1 cellular context compared by ENCODE assay signal in genomic region chr1:95179205-95180001, GRCh38.
TF ChIP-seq lines count a peak whose summit lies in the region.

No MANE protein-coding gene starts in this region.

TF ChIP-seq in K562, 482 proteins besides CTCF, POLR2A, EP300 and RAD21 (continued from another document and continues in another):
- TF ChIP-seq, protein P1, sequence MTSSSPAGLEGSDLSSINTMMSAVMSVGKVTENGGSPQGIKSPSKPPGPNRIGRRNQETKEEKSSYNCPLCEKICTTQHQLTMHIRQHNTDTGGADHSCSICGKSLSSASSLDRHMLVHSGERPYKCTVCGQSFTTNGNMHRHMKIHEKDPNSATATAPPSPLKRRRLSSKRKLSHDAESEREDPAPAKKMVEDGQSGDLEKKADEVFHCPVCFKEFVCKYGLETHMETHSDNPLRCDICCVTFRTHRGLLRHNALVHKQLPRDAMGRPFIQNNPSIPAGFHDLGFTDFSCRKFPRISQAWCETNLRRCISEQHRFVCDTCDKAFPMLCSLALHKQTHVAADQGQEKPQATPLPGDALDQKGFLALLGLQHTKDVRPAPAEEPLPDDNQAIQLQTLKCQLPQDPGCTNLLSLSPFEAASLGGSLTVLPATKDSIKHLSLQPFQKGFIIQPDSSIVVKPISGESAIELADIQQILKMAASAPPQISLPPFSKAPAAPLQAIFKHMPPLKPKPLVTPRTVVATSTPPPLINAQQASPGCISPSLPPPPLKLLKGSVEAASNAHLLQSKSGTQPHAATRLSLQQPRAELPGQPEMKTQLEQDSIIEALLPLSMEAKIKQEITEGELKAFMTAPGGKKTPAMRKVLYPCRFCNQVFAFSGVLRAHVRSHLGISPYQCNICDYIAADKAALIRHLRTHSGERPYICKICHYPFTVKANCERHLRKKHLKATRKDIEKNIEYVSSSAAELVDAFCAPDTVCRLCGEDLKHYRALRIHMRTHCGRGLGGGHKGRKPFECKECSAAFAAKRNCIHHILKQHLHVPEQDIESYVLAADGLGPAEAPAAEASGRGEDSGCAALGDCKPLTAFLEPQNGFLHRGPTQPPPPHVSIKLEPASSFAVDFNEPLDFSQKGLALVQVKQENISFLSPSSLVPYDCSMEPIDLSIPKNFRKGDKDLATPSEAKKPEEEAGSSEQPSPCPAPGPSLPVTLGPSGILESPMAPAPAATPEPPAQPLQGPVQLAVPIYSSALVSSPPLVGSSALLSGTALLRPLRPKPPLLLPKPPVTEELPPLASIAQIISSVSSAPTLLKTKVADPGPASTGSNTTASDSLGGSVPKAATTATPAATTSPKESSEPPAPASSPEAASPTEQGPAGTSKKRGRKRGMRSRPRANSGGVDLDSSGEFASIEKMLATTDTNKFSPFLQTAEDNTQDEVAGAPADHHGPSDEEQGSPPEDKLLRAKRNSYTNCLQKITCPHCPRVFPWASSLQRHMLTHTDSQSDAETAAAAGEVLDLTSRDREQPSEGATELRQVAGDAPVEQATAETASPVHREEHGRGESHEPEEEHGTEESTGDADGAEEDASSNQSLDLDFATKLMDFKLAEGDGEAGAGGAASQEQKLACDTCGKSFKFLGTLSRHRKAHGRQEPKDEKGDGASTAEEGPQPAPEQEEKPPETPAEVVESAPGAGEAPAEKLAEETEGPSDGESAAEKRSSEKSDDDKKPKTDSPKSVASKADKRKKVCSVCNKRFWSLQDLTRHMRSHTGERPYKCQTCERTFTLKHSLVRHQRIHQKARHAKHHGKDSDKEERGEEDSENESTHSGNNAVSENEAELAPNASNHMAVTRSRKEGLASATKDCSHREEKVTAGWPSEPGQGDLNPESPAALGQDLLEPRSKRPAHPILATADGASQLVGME (CRISPR knock-in tag; IDR thresholded peaks at IDR 0.05), result no peak
- TF ChIP-seq, protein P2, sequence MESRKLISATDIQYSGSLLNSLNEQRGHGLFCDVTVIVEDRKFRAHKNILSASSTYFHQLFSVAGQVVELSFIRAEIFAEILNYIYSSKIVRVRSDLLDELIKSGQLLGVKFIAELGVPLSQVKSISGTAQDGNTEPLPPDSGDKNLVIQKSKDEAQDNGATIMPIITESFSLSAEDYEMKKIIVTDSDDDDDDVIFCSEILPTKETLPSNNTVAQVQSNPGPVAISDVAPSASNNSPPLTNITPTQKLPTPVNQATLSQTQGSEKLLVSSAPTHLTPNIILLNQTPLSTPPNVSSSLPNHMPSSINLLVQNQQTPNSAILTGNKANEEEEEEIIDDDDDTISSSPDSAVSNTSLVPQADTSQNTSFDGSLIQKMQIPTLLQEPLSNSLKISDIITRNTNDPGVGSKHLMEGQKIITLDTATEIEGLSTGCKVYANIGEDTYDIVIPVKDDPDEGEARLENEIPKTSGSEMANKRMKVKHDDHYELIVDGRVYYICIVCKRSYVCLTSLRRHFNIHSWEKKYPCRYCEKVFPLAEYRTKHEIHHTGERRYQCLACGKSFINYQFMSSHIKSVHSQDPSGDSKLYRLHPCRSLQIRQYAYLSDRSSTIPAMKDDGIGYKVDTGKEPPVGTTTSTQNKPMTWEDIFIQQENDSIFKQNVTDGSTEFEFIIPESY (CRISPR knock-in tag; IDR thresholded peaks at IDR 0.05), result no peak
- TF ChIP-seq ZNF77 (CRISPR knock-in tag; IDR thresholded peaks at IDR 0.05) (no peak), ETS1 (conservative IDR thresholded peaks at IDR 0.05; ENCODE audit: control insufficient read depth, low read depth, low read length) (no peak), FOXM1 (IDR thresholded peaks at IDR 0.05; ENCODE audit: low read depth) (peak; percentile 77), FOXM1 (CRISPR knock-in tag; IDR thresholded peaks at IDR 0.05; ENCODE audit: low read depth) (no peak), NCOA1 (IDR thresholded peaks at IDR 0.05; ENCODE audit: low read depth) (0 out of 2 replicates have a peak, but pooled peaks have one; percentile 48), TBL1XR1 (IDR thresholded peaks at IDR 0.05; ENCODE audit: low read length in 2 of 2) (no peak; a peak in 1 of 4 replicates), MEIS2 (IDR thresholded peaks at IDR 0.05; ENCODE audit: partially characterized antibody) (peak; percentile 96), CBFA2T2 (conservative IDR thresholded peaks at IDR 0.05) (peak; percentile 91), ZC3H4 (CRISPR knock-in tag; IDR thresholded peaks at IDR 0.05; ENCODE audit: borderline replicate concordance) (no peak), ZFPM2 (CRISPR knock-in tag; IDR thresholded peaks at IDR 0.05) (no peak), ZEB2 (IDR thresholded peaks at IDR 0.05) (peak; percentile 48; the same call in 1 of the 2 replicates), CXXC5 (CRISPR knock-in tag; IDR thresholded peaks at IDR 0.05) (peak; percentile 51), TAF9B (IDR thresholded peaks at IDR 0.05; ENCODE audit: partially characterized antibody) (no peak), ZNF395 (CRISPR knock-in tag; IDR thresholded peaks at IDR 0.05) (no peak), STAG1 (CRISPR knock-in tag; IDR thresholded peaks at IDR 0.05; ENCODE audit: borderline replicate concordance) (no peak), BRD4 (IDR thresholded peaks at IDR 0.05) (no peak), HNRNPL (IDR thresholded peaks at IDR 0.05; ENCODE audit: low read depth, low read length) (no peak), NR2C1 (IDR thresholded peaks at IDR 0.05) (no peak), NR2C1 (tag; IDR thresholded peaks at IDR 0.05) (no peak), ZNF263 (CRISPR knock-in tag; IDR thresholded peaks at IDR 0.05; ENCODE audit: borderline replicate concordance) (no peak), ATF1 (CRISPR knock-in tag; IDR thresholded peaks at IDR 0.05) (no peak), ATF1 (tag; IDR thresholded peaks at IDR 0.05) (no peak; the same call in 1 of the 2 replicates), TCF7 (IDR thresholded peaks at IDR 0.05; ENCODE audit: borderline replicate concordance) (no peak), ZNF224 (CRISPR knock-in tag; IDR thresholded peaks at IDR 0.05) (no peak), EGR1 (conservative IDR thresholded peaks at IDR 0.05) (no peak), GABPA (tag; conservative IDR thresholded peaks at IDR 0.05; ENCODE audit: low read depth) (no peak), RBM25 (IDR thresholded peaks at IDR 0.05; ENCODE audit: low read depth, low read length, severe bottlenecking) (no peak)
- TF ChIP-seq, protein P3, sequence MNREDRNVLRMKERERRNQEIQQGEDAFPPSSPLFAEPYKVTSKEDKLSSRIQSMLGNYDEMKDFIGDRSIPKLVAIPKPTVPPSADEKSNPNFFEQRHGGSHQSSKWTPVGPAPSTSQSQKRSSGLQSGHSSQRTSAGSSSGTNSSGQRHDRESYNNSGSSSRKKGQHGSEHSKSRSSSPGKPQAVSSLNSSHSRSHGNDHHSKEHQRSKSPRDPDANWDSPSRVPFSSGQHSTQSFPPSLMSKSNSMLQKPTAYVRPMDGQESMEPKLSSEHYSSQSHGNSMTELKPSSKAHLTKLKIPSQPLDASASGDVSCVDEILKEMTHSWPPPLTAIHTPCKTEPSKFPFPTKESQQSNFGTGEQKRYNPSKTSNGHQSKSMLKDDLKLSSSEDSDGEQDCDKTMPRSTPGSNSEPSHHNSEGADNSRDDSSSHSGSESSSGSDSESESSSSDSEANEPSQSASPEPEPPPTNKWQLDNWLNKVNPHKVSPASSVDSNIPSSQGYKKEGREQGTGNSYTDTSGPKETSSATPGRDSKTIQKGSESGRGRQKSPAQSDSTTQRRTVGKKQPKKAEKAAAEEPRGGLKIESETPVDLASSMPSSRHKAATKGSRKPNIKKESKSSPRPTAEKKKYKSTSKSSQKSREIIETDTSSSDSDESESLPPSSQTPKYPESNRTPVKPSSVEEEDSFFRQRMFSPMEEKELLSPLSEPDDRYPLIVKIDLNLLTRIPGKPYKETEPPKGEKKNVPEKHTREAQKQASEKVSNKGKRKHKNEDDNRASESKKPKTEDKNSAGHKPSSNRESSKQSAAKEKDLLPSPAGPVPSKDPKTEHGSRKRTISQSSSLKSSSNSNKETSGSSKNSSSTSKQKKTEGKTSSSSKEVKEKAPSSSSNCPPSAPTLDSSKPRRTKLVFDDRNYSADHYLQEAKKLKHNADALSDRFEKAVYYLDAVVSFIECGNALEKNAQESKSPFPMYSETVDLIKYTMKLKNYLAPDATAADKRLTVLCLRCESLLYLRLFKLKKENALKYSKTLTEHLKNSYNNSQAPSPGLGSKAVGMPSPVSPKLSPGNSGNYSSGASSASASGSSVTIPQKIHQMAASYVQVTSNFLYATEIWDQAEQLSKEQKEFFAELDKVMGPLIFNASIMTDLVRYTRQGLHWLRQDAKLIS (CRISPR knock-in tag; IDR thresholded peaks at IDR 0.05), result no peak
- TF ChIP-seq, protein P4, sequence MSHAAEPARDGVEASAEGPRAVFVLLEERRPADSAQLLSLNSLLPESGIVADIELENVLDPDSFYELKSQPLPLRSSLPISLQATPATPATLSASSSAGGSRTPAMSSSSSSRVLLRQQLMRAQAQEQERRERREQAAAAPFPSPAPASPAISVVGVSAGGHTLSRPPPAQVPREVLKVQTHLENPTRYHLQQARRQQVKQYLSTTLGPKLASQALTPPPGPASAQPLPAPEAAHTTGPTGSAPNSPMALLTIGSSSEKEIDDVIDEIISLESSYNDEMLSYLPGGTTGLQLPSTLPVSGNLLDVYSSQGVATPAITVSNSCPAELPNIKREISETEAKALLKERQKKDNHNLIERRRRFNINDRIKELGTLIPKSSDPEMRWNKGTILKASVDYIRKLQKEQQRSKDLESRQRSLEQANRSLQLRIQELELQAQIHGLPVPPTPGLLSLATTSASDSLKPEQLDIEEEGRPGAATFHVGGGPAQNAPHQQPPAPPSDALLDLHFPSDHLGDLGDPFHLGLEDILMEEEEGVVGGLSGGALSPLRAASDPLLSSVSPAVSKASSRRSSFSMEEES (CRISPR knock-in tag; IDR thresholded peaks at IDR 0.05), result no peak
- TF ChIP-seq, protein P5, sequence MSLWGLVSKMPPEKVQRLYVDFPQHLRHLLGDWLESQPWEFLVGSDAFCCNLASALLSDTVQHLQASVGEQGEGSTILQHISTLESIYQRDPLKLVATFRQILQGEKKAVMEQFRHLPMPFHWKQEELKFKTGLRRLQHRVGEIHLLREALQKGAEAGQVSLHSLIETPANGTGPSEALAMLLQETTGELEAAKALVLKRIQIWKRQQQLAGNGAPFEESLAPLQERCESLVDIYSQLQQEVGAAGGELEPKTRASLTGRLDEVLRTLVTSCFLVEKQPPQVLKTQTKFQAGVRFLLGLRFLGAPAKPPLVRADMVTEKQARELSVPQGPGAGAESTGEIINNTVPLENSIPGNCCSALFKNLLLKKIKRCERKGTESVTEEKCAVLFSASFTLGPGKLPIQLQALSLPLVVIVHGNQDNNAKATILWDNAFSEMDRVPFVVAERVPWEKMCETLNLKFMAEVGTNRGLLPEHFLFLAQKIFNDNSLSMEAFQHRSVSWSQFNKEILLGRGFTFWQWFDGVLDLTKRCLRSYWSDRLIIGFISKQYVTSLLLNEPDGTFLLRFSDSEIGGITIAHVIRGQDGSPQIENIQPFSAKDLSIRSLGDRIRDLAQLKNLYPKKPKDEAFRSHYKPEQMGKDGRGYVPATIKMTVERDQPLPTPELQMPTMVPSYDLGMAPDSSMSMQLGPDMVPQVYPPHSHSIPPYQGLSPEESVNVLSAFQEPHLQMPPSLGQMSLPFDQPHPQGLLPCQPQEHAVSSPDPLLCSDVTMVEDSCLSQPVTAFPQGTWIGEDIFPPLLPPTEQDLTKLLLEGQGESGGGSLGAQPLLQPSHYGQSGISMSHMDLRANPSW (CRISPR knock-in tag; IDR thresholded peaks at IDR 0.05), result no peak
- TF ChIP-seq, protein P6, sequence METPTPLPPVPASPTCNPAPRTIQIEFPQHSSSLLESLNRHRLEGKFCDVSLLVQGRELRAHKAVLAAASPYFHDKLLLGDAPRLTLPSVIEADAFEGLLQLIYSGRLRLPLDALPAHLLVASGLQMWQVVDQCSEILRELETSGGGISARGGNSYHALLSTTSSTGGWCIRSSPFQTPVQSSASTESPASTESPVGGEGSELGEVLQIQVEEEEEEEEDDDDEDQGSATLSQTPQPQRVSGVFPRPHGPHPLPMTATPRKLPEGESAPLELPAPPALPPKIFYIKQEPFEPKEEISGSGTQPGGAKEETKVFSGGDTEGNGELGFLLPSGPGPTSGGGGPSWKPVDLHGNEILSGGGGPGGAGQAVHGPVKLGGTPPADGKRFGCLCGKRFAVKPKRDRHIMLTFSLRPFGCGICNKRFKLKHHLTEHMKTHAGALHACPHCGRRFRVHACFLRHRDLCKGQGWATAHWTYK (CRISPR knock-in tag; IDR thresholded peaks at IDR 0.05), result no peak
- TF ChIP-seq, protein P7, sequence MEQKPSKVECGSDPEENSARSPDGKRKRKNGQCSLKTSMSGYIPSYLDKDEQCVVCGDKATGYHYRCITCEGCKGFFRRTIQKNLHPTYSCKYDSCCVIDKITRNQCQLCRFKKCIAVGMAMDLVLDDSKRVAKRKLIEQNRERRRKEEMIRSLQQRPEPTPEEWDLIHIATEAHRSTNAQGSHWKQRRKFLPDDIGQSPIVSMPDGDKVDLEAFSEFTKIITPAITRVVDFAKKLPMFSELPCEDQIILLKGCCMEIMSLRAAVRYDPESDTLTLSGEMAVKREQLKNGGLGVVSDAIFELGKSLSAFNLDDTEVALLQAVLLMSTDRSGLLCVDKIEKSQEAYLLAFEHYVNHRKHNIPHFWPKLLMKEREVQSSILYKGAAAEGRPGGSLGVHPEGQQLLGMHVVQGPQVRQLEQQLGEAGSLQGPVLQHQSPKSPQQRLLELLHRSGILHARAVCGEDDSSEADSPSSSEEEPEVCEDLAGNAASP (IDR thresholded peaks at IDR 0.05), result no peak
- TF ChIP-seq, protein P8, sequence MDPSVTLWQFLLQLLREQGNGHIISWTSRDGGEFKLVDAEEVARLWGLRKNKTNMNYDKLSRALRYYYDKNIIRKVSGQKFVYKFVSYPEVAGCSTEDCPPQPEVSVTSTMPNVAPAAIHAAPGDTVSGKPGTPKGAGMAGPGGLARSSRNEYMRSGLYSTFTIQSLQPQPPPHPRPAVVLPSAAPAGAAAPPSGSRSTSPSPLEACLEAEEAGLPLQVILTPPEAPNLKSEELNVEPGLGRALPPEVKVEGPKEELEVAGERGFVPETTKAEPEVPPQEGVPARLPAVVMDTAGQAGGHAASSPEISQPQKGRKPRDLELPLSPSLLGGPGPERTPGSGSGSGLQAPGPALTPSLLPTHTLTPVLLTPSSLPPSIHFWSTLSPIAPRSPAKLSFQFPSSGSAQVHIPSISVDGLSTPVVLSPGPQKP (CRISPR knock-in tag; IDR thresholded peaks at IDR 0.05), result no peak
